8 cellular contexts compared by ENCODE assay signal in the genomic region with DNA sequence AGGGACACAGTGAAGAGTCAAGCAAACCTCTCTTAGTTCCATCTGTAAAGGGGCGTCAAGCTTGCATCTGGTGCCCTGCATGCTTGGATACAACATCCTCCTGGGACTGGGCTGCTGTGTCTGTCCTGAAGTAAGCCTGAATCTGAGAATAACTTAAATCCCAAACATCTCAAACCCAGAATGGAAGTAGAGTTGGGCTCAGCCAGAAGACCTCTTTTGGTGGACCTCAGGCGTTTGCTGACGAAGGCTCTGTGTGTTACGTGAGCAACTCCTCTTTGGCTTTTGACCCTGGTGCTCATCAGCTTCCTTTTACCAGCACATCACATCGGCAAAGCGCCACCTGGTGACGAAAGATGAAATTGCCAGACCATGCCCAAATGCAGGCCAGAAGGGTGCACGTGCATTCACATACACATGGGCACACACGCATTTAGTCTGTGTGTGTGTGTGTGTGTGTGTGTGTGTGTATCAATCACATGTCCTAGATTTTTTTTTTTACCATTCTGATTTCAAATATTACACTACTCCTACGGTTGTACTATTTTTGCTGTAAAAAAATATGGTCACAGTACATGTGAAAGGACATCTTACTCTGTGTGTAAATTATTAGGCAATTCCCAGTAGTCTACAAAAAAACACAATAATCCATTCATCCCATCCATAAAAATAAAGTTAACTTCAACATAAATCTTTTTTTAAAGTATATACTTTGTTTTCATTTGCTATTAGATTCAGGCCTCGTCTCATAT.
A peak's percentile ranks its signal among the peaks of the same experiment; 100 is the strongest.
DNase-seq lines count a peak whose midpoint lies in the region; ATAC-seq lines count a peak whose summit lies in the region.

No MANE protein-coding gene starts in this region.

- DNase-seq in GM03348 (ENCODE audit: low spot score) (peak; percentile 91), NCI-H524 treated with DMSO at 0.1 percent for 48 hours (lab: John Stamatoyannopoulos, UW) (peak; percentile 79), kidney tubule cell (ENCODE audit: low spot score) (peak; percentile 88)
- peak; percentile 85 for DNase-seq in central memory CD4-positive, alpha-beta T cell
- DNase-seq in stimulated activated CD4-positive, alpha-beta T cell treated with anti-CD3 and anti-CD28 coated beads, Interleukin-2, amount 100 ng/mL, for 4 hours (ENCODE audit: low read depth), result peak; percentile 90

- peak; percentile 52 for ATAC-seq in HG03378 (IDR thresholded peaks at IDR 0.05; ENCODE audit: unreplicated experiment)
- peak; percentile 84 for ATAC-seq in activated CD4-positive, CD25-positive, alpha-beta regulatory T cell treated with anti-CD3 and anti-CD28 coated beads, Interleukin-2, amount 50 U/mL, for 24 hours
- no peak for ATAC-seq in HG02763 (IDR thresholded peaks at IDR 0.05; ENCODE audit: unreplicated experiment)
